ENCODE assay signal across 26 cellular contexts in genomic region chr10:16685551-16685950, GRCh38.
"Had no signal": no experiment of that assay in that cellular context is flagged by ENCODE, and none has a peak within 500 bp of the region (broad histone marks: within the 10 kb centered on the region; RNA-seq: fewer than 3 reads in every experiment).

No MANE protein-coding gene starts in this region.

- H3K4me1 ChIP-seq: colonic mucosa, esophagus muscularis mucosa, esophagus squamous epithelium, foreskin keratinocyte, gastrocnemius medialis, gastroesophageal sphincter, heart left ventricle, heart right ventricle had no signal

- H3K27ac ChIP-seq: colonic mucosa, coronary artery, dorsolateral prefrontal cortex, epithelial cell of prostate, esophagus muscularis mucosa, esophagus squamous epithelium, foreskin keratinocyte, gastrocnemius medialis, gastroesophageal sphincter, heart left ventricle, heart right ventricle had no signal

- H3K4me3 ChIP-seq: colonic mucosa, coronary artery, dorsolateral prefrontal cortex, esophagus muscularis mucosa, esophagus squamous epithelium, gastrocnemius medialis, gastroesophageal sphincter, heart left ventricle, heart right ventricle had no signal

- ATAC-seq: effector memory CD8-positive, alpha-beta T cell; esophagus mucosa; foreskin keratinocyte; gastrocnemius medialis; gastroesophageal sphincter; heart left ventricle; heart right ventricle had no signal

- DNase-seq: colonic mucosa; cortex of kidney; dermis blood vessel endothelial cell; dorsolateral prefrontal cortex; effector CD4-positive, alpha-beta T cell; effector memory CD4-positive, alpha-beta T cell; effector memory CD8-positive, alpha-beta T cell; endodermal cell; erythroblast; esophagus squamous epithelium; foreskin fibroblast; foreskin keratinocyte; foreskin melanocyte; gastrocnemius medialis; glutamatergic neuron; head of caudate nucleus; heart left ventricle; heart right ventricle had no signal

- H3K27me3 ChIP-seq: colonic mucosa, dorsolateral prefrontal cortex, esophagus muscularis mucosa, esophagus squamous epithelium, foreskin keratinocyte, gastrocnemius medialis, gastroesophageal sphincter, heart left ventricle, heart right ventricle had no signal

- FAIRE-seq: colon, endometrium, frontal cortex had no signal

- H3K9me3 ChIP-seq: colonic mucosa, esophagus muscularis mucosa, esophagus squamous epithelium, gastrocnemius medialis, gastroesophageal sphincter, heart left ventricle, heart right ventricle had no signal

- H3K36me3 ChIP-seq: colonic mucosa, gastrocnemius medialis had no signal
